ENCODE assay signal across 8 cellular contexts in genomic region chr1:171313319-171313834, GRCh38. TPM values are rescaled to one million over a fixed set of nuclear protein-coding genes. Genes with fewer than 3 reads are reported as not detected.
A peak's percentile ranks its signal among the peaks of the same experiment; 100 is the strongest.
DNase-seq lines count a peak whose midpoint lies in the region; ATAC-seq, FAIRE-seq and TF ChIP-seq lines count a peak whose summit lies in the region.

No MANE protein-coding gene starts in this region.

- H3K27ac ChIP-seq in KMS-11, result peak overlapping the region; percentile 50

- no peak for TF ChIP-seq POLR2A in GM12891 (IDR thresholded peaks at IDR 0.05; ENCODE audit: low read depth, low read length)

- FAIRE-seq in GM12891 (lab: Jason Lieb, UNC), result peak; percentile 71

- no peaks in the 10 kb centered on the region for H3K79me2 ChIP-seq in KMS-11 (ENCODE audit: insufficient read depth, low read depth)

- peak; percentile 50 for ATAC-seq in GM21528 (IDR thresholded peaks at IDR 0.05; ENCODE audit: low FRiP score, unreplicated experiment)
- ATAC-seq in memory B cell (ENCODE audit: low read depth), result peak; percentile 55

- DNase-seq in GM12891 (ENCODE audit: insufficient read length, low spot score) (no peak), memory B cell (ENCODE audit: low spot score in 2 of 2) (peak in 1 of 2 donors; percentile 11), retina (no peak), DMS79 treated with DMSO at 0.1 percent for 48 hours (lab: John Stamatoyannopoulos, UW) (no peak), cerebellum (ENCODE audit: low spot score) (no peak), NCI-H2107 (lab: John Stamatoyannopoulos, UW) (no peak)

- peak overlapping the region; percentile 32; the same call in 1 of the 2 replicates for H3K9ac ChIP-seq in KMS-11

- H3K36me3 ChIP-seq in KMS-11 (ENCODE audit: insufficient read depth), result no peaks in the 10 kb centered on the region

- H3K27me3 ChIP-seq in KMS-11 (ENCODE audit: insufficient read depth, low read depth), result no peaks in the 10 kb centered on the region

- H3K4me1 ChIP-seq in KMS-11 (ENCODE audit: low read depth, poor library complexity, severe bottlenecking), result peaks cover 9% of the 10 kb centered on the region

- H2AFZ ChIP-seq in KMS-11 (ENCODE audit: low read depth), result peak overlapping the region; percentile 77

- peaks cover 5% of the 10 kb centered on the region for H3K36me3 Mint-ChIP-seq in memory B cell

- peak overlapping the region; percentile 82 for H3K4me3 Mint-ChIP-seq in memory B cell

- no peak for TF ChIP-seq CTCF in KMS-11 (conservative IDR thresholded peaks at IDR 0.05; ENCODE audit: low read depth, low read length)

- H3K4me1 Mint-ChIP-seq in memory B cell, result peaks cover 4% of the 10 kb centered on the region

- H4K20me1 ChIP-seq in KMS-11 (ENCODE audit: insufficient read depth), result no peaks in the 10 kb centered on the region

- H3K27me3 Mint-ChIP-seq in memory B cell, result no peaks in the 10 kb centered on the region

- peak overlapping the region; percentile 61 for H3K4me2 ChIP-seq in KMS-11

- H3K9me3 Mint-ChIP-seq in memory B cell, result no peaks in the 10 kb centered on the region

- peak overlapping the region; percentile 89 for H3K27ac Mint-ChIP-seq in memory B cell

- no peak overlapping the region for H3K4me3 ChIP-seq in KMS-11 (IDR thresholded peaks at IDR 0.05; ENCODE audit: insufficient read depth, low read depth, low read length)

TF ChIP-seq in GM12891, 5 proteins besides CTCF, POLR2A, EP300 and RAD21:
- no peak for TF ChIP-seq PAX5 (IDR thresholded peaks at IDR 0.05; ENCODE audit: insufficient read depth, low read length, severe bottlenecking)
- TF ChIP-seq POU2F2 (IDR thresholded peaks at IDR 0.05; ENCODE audit: low read depth, low read length), result 0 out of 2 replicates have a peak, but pooled peaks have one; percentile 41

RNA-seq across cellular contexts. Expression of gene FMO4, which starts 0.6 kb away (rescaled TPM):
- polyA plus RNA-seq in GM12891 (2012; ENCODE audit: low read depth, missing spikeins), result 2.8 TPM
- 2.4 TPM for total RNA-seq in cerebellum
